1 cellular context compared by ENCODE assay signal in the genomic region with DNA sequence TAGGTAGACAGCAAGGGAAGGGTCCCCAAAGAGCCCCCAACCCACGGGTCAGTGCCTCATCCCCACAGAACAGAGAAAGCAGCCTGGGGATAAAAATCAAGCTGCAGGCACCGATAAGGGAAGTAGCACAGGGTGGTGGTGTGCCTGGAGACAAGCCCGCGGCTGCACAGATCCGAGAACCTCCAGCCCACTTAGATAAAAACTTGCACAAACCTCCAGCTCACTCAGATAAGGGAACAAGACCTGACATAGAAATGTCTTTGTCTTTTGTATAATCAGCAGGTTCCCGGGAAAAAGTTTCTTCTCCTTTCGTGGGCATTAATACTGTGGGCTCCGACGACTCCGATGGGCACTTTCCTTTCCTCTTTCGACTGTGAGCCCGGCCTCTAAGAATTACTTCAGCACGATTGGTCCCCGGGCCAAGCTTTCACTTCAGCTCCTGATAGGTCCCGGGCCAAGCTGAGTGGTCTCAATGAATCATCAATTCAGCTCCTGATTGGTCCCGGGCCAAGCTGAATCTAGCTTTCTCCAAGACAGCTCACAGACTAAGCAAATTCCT.
TF ChIP-seq lines count a peak whose summit lies in the region.

No MANE protein-coding gene starts in this region.

TF ChIP-seq in K562, 482 proteins besides CTCF, POLR2A, EP300 and RAD21 (continued from another document and continues in another):
- TF ChIP-seq, protein P1, sequence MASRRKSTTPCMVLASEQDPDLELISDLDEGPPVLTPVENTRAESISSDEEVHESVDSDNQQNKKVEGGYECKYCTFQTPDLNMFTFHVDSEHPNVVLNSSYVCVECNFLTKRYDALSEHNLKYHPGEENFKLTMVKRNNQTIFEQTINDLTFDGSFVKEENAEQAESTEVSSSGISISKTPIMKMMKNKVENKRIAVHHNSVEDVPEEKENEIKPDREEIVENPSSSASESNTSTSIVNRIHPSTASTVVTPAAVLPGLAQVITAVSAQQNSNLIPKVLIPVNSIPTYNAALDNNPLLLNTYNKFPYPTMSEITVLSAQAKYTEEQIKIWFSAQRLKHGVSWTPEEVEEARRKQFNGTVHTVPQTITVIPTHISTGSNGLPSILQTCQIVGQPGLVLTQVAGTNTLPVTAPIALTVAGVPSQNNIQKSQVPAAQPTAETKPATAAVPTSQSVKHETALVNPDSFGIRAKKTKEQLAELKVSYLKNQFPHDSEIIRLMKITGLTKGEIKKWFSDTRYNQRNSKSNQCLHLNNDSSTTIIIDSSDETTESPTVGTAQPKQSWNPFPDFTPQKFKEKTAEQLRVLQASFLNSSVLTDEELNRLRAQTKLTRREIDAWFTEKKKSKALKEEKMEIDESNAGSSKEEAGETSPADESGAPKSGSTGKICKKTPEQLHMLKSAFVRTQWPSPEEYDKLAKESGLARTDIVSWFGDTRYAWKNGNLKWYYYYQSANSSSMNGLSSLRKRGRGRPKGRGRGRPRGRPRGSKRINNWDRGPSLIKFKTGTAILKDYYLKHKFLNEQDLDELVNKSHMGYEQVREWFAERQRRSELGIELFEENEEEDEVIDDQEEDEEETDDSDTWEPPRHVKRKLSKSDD (conservative IDR thresholded peaks at IDR 0.05; ENCODE audit: low read length), result no peak
- TF ChIP-seq JUND (IDR thresholded peaks at IDR 0.05; ENCODE audit: borderline replicate concordance, low read depth, low read length), result no peak
- peak; percentile 18; the same call in 1 of the 3 replicates for TF ChIP-seq JUND (tag; IDR thresholded peaks at IDR 0.05; ENCODE audit: borderline replicate concordance, low read depth, low read length)
- TF ChIP-seq SREBF1 (IDR thresholded peaks at IDR 0.05; ENCODE audit: borderline replicate concordance, low read depth, low read length), result no peak
- no peak for TF ChIP-seq KLF13 (tag; IDR thresholded peaks at IDR 0.05; ENCODE audit: borderline replicate concordance, low read depth)
- TF ChIP-seq, protein P2, sequence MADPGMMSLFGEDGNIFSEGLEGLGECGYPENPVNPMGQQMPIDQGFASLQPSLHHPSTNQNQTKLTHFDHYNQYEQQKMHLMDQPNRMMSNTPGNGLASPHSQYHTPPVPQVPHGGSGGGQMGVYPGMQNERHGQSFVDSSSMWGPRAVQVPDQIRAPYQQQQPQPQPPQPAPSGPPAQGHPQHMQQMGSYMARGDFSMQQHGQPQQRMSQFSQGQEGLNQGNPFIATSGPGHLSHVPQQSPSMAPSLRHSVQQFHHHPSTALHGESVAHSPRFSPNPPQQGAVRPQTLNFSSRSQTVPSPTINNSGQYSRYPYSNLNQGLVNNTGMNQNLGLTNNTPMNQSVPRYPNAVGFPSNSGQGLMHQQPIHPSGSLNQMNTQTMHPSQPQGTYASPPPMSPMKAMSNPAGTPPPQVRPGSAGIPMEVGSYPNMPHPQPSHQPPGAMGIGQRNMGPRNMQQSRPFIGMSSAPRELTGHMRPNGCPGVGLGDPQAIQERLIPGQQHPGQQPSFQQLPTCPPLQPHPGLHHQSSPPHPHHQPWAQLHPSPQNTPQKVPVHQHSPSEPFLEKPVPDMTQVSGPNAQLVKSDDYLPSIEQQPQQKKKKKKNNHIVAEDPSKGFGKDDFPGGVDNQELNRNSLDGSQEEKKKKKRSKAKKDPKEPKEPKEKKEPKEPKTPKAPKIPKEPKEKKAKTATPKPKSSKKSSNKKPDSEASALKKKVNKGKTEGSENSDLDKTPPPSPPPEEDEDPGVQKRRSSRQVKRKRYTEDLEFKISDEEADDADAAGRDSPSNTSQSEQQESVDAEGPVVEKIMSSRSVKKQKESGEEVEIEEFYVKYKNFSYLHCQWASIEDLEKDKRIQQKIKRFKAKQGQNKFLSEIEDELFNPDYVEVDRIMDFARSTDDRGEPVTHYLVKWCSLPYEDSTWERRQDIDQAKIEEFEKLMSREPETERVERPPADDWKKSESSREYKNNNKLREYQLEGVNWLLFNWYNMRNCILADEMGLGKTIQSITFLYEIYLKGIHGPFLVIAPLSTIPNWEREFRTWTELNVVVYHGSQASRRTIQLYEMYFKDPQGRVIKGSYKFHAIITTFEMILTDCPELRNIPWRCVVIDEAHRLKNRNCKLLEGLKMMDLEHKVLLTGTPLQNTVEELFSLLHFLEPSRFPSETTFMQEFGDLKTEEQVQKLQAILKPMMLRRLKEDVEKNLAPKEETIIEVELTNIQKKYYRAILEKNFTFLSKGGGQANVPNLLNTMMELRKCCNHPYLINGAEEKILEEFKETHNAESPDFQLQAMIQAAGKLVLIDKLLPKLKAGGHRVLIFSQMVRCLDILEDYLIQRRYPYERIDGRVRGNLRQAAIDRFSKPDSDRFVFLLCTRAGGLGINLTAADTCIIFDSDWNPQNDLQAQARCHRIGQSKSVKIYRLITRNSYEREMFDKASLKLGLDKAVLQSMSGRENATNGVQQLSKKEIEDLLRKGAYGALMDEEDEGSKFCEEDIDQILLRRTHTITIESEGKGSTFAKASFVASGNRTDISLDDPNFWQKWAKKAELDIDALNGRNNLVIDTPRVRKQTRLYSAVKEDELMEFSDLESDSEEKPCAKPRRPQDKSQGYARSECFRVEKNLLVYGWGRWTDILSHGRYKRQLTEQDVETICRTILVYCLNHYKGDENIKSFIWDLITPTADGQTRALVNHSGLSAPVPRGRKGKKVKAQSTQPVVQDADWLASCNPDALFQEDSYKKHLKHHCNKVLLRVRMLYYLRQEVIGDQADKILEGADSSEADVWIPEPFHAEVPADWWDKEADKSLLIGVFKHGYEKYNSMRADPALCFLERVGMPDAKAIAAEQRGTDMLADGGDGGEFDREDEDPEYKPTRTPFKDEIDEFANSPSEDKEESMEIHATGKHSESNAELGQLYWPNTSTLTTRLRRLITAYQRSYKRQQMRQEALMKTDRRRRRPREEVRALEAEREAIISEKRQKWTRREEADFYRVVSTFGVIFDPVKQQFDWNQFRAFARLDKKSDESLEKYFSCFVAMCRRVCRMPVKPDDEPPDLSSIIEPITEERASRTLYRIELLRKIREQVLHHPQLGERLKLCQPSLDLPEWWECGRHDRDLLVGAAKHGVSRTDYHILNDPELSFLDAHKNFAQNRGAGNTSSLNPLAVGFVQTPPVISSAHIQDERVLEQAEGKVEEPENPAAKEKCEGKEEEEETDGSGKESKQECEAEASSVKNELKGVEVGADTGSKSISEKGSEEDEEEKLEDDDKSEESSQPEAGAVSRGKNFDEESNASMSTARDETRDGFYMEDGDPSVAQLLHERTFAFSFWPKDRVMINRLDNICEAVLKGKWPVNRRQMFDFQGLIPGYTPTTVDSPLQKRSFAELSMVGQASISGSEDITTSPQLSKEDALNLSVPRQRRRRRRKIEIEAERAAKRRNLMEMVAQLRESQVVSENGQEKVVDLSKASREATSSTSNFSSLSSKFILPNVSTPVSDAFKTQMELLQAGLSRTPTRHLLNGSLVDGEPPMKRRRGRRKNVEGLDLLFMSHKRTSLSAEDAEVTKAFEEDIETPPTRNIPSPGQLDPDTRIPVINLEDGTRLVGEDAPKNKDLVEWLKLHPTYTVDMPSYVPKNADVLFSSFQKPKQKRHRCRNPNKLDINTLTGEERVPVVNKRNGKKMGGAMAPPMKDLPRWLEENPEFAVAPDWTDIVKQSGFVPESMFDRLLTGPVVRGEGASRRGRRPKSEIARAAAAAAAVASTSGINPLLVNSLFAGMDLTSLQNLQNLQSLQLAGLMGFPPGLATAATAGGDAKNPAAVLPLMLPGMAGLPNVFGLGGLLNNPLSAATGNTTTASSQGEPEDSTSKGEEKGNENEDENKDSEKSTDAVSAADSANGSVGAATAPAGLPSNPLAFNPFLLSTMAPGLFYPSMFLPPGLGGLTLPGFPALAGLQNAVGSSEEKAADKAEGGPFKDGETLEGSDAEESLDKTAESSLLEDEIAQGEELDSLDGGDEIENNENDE (IDR thresholded peaks at IDR 0.05; ENCODE audit: low read depth, low read length), result no peak
- no peak for TF ChIP-seq ETS2 (tag; IDR thresholded peaks at IDR 0.05; ENCODE audit: borderline replicate concordance, poor library complexity, severe bottlenecking)
- TF ChIP-seq ZFX (CRISPR knock-in tag; IDR thresholded peaks at IDR 0.05), result no peak
- peak; percentile 48; the same call in 1 of the 2 replicates for TF ChIP-seq HDAC2 (IDR thresholded peaks at IDR 0.05)
- peak; percentile 95 for TF ChIP-seq ARID1B (IDR thresholded peaks at IDR 0.05)
- TF ChIP-seq TGIF2 (CRISPR knock-in tag; IDR thresholded peaks at IDR 0.05), result no peak
- peak; percentile 85 for TF ChIP-seq POLR2AphosphoS5 (IDR thresholded peaks at IDR 0.05; ENCODE audit: control insufficient read depth, insufficient read depth, low read depth, low read length)
- TF ChIP-seq XRCC3 (IDR thresholded peaks at IDR 0.05), result no peak
- no peak for TF ChIP-seq NCOA6 (IDR thresholded peaks at IDR 0.05)
- TF ChIP-seq MXI1 (IDR thresholded peaks at IDR 0.05; ENCODE audit: low read depth, low read length), result no peak
- TF ChIP-seq, protein P3, sequence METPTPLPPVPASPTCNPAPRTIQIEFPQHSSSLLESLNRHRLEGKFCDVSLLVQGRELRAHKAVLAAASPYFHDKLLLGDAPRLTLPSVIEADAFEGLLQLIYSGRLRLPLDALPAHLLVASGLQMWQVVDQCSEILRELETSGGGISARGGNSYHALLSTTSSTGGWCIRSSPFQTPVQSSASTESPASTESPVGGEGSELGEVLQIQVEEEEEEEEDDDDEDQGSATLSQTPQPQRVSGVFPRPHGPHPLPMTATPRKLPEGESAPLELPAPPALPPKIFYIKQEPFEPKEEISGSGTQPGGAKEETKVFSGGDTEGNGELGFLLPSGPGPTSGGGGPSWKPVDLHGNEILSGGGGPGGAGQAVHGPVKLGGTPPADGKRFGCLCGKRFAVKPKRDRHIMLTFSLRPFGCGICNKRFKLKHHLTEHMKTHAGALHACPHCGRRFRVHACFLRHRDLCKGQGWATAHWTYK (CRISPR knock-in tag; IDR thresholded peaks at IDR 0.05), result no peak
- no peak for TF ChIP-seq ZNF696 (CRISPR knock-in tag; conservative IDR thresholded peaks at IDR 0.05)
- TF ChIP-seq CBFA2T2 (conservative IDR thresholded peaks at IDR 0.05), result peak; percentile 92
- TF ChIP-seq, protein P4, sequence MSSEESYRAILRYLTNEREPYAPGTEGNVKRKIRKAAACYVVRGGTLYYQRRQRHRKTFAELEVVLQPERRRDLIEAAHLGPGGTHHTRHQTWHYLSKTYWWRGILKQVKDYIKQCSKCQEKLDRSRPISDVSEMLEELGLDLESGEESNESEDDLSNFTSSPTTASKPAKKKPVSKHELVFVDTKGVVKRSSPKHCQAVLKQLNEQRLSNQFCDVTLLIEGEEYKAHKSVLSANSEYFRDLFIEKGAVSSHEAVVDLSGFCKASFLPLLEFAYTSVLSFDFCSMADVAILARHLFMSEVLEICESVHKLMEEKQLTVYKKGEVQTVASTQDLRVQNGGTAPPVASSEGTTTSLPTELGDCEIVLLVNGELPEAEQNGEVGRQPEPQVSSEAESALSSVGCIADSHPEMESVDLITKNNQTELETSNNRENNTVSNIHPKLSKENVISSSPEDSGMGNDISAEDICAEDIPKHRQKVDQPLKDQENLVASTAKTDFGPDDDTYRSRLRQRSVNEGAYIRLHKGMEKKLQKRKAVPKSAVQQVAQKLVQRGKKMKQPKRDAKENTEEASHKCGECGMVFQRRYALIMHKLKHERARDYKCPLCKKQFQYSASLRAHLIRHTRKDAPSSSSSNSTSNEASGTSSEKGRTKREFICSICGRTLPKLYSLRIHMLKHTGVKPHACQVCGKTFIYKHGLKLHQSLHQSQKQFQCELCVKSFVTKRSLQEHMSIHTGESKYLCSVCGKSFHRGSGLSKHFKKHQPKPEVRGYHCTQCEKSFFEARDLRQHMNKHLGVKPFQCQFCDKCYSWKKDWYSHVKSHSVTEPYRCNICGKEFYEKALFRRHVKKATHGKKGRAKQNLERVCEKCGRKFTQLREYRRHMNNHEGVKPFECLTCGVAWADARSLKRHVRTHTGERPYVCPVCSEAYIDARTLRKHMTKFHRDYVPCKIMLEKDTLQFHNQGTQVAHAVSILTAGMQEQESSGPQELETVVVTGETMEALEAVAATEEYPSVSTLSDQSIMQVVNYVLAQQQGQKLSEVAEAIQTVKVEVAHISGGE (CRISPR knock-in tag; IDR thresholded peaks at IDR 0.05), result no peak
- TF ChIP-seq ARID2 (IDR thresholded peaks at IDR 0.05), result no peak
- peak; percentile 36; the same call in 1 of the 2 replicates for TF ChIP-seq MBD2 (IDR thresholded peaks at IDR 0.05; ENCODE audit: borderline replicate concordance, low read depth)
- TF ChIP-seq MCM2 (IDR thresholded peaks at IDR 0.05; ENCODE audit: low read depth), result no peak
- TF ChIP-seq, protein P5, sequence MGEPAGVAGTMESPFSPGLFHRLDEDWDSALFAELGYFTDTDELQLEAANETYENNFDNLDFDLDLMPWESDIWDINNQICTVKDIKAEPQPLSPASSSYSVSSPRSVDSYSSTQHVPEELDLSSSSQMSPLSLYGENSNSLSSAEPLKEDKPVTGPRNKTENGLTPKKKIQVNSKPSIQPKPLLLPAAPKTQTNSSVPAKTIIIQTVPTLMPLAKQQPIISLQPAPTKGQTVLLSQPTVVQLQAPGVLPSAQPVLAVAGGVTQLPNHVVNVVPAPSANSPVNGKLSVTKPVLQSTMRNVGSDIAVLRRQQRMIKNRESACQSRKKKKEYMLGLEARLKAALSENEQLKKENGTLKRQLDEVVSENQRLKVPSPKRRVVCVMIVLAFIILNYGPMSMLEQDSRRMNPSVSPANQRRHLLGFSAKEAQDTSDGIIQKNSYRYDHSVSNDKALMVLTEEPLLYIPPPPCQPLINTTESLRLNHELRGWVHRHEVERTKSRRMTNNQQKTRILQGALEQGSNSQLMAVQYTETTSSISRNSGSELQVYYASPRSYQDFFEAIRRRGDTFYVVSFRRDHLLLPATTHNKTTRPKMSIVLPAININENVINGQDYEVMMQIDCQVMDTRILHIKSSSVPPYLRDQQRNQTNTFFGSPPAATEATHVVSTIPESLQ (CRISPR knock-in tag; IDR thresholded peaks at IDR 0.05), result no peak
- TF ChIP-seq, protein P6, sequence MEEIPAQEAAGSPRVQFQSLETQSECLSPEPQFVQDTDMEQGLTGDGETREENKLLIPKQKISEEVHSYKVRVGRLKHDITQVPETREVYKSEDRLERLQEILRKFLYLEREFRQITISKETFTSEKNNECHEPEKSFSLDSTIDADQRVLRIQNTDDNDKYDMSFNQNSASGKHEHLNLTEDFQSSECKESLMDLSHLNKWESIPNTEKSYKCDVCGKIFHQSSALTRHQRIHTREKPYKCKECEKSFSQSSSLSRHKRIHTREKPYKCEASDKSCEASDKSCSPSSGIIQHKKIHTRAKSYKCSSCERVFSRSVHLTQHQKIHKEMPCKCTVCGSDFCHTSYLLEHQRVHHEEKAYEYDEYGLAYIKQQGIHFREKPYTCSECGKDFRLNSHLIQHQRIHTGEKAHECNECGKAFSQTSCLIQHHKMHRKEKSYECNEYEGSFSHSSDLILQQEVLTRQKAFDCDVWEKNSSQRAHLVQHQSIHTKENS (CRISPR knock-in tag; IDR thresholded peaks at IDR 0.05), result no peak
- no peak for TF ChIP-seq ZNF224 (CRISPR knock-in tag; IDR thresholded peaks at IDR 0.05)
- no peak for TF ChIP-seq CBX5 (IDR thresholded peaks at IDR 0.05; ENCODE audit: borderline replicate concordance, low read depth)
- TF ChIP-seq, protein P7, sequence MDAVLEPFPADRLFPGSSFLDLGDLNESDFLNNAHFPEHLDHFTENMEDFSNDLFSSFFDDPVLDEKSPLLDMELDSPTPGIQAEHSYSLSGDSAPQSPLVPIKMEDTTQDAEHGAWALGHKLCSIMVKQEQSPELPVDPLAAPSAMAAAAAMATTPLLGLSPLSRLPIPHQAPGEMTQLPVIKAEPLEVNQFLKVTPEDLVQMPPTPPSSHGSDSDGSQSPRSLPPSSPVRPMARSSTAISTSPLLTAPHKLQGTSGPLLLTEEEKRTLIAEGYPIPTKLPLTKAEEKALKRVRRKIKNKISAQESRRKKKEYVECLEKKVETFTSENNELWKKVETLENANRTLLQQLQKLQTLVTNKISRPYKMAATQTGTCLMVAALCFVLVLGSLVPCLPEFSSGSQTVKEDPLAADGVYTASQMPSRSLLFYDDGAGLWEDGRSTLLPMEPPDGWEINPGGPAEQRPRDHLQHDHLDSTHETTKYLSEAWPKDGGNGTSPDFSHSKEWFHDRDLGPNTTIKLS (IDR thresholded peaks at IDR 0.05; ENCODE audit: borderline replicate concordance, low read depth), result no peak
